In genomic region chr9:34646211-34647083, GRCh38 we compare ENCODE assay signal across 1 cellular context.
TF ChIP-seq lines count a peak whose summit lies in the region.

TSS of gene GALT (plus strand) at chr9:34646675. CDS start at chr9:34646705, 30 bp downstream.

TF ChIP-seq in GM12878, 131 proteins besides CTCF, POLR2A, EP300 and RAD21 (continued from another document and continues in another):
- no peak for TF ChIP-seq BCLAF1 (IDR thresholded peaks at IDR 0.05)
- no peak for TF ChIP-seq TCF7 (IDR thresholded peaks at IDR 0.05; ENCODE audit: borderline replicate concordance)
- TF ChIP-seq NR2F1 (conservative IDR thresholded peaks at IDR 0.05), result no peak; the same call in 1 of the 2 replicates
- TF ChIP-seq SP1 (IDR thresholded peaks at IDR 0.05; ENCODE audit: low read depth, low read length), result peak; percentile 61
- TF ChIP-seq POLR2AphosphoS2 (IDR thresholded peaks at IDR 0.05; ENCODE audit: low read depth, low read length), result no peak; the same call in 1 of the 2 replicates
- no peak for TF ChIP-seq SMAD1 (IDR thresholded peaks at IDR 0.05; ENCODE audit: low read depth, partially characterized antibody)
- TF ChIP-seq HDAC6 (IDR thresholded peaks at IDR 0.05; ENCODE audit: unreplicated experiment), result no peak
- no peak for TF ChIP-seq PAX5 (IDR thresholded peaks at IDR 0.05; ENCODE audit: borderline replicate concordance, low read depth, low read length)
- TF ChIP-seq NFYA (IDR thresholded peaks at IDR 0.05; ENCODE audit: borderline replicate concordance, low read depth, low read length), result no peak; the same call in 1 of the 2 replicates
- TF ChIP-seq, protein P1, sequence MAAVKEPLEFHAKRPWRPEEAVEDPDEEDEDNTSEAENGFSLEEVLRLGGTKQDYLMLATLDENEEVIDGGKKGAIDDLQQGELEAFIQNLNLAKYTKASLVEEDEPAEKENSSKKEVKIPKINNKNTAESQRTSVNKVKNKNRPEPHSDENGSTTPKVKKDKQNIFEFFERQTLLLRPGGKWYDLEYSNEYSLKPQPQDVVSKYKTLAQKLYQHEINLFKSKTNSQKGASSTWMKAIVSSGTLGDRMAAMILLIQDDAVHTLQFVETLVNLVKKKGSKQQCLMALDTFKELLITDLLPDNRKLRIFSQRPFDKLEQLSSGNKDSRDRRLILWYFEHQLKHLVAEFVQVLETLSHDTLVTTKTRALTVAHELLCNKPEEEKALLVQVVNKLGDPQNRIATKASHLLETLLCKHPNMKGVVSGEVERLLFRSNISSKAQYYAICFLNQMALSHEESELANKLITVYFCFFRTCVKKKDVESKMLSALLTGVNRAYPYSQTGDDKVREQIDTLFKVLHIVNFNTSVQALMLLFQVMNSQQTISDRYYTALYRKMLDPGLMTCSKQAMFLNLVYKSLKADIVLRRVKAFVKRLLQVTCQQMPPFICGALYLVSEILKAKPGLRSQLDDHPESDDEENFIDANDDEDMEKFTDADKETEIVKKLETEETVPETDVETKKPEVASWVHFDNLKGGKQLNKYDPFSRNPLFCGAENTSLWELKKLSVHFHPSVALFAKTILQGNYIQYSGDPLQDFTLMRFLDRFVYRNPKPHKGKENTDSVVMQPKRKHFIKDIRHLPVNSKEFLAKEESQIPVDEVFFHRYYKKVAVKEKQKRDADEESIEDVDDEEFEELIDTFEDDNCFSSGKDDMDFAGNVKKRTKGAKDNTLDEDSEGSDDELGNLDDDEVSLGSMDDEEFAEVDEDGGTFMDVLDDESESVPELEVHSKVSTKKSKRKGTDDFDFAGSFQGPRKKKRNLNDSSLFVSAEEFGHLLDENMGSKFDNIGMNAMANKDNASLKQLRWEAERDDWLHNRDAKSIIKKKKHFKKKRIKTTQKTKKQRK (IDR thresholded peaks at IDR 0.05; ENCODE audit: low read depth, low read length), result no peak
- no peak for TF ChIP-seq RBBP5 (conservative IDR thresholded peaks at IDR 0.05)
- TF ChIP-seq, protein P2, sequence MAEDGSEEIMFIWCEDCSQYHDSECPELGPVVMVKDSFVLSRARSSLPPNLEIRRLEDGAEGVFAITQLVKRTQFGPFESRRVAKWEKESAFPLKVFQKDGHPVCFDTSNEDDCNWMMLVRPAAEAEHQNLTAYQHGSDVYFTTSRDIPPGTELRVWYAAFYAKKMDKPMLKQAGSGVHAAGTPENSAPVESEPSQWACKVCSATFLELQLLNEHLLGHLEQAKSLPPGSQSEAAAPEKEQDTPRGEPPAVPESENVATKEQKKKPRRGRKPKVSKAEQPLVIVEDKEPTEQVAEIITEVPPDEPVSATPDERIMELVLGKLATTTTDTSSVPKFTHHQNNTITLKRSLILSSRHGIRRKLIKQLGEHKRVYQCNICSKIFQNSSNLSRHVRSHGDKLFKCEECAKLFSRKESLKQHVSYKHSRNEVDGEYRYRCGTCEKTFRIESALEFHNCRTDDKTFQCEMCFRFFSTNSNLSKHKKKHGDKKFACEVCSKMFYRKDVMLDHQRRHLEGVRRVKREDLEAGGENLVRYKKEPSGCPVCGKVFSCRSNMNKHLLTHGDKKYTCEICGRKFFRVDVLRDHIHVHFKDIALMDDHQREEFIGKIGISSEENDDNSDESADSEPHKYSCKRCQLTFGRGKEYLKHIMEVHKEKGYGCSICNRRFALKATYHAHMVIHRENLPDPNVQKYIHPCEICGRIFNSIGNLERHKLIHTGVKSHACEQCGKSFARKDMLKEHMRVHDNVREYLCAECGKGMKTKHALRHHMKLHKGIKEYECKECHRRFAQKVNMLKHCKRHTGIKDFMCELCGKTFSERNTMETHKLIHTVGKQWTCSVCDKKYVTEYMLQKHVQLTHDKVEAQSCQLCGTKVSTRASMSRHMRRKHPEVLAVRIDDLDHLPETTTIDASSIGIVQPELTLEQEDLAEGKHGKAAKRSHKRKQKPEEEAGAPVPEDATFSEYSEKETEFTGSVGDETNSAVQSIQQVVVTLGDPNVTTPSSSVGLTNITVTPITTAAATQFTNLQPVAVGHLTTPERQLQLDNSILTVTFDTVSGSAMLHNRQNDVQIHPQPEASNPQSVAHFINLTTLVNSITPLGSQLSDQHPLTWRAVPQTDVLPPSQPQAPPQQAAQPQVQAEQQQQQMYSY (CRISPR knock-in tag; IDR thresholded peaks at IDR 0.05), result no peak
- TF ChIP-seq IRF3 (IDR thresholded peaks at IDR 0.05), result peak; percentile 75; the same call in 1 of the 2 replicates
- TF ChIP-seq LARP7 (IDR thresholded peaks at IDR 0.05), result 0 out of 2 replicates have a peak, but pooled peaks have one; percentile 48
- no peak for TF ChIP-seq ZNF384 (IDR thresholded peaks at IDR 0.05; ENCODE audit: borderline replicate concordance, low read depth, low read length)
- TF ChIP-seq ZNF687 (IDR thresholded peaks at IDR 0.05), result 0 out of 2 replicates have a peak, but pooled peaks have one; percentile 24
- no peak for TF ChIP-seq NR2C2 (IDR thresholded peaks at IDR 0.05; ENCODE audit: borderline replicate concordance, control insufficient read depth, insufficient read length, low read depth)
- TF ChIP-seq REST (IDR thresholded peaks at IDR 0.05; ENCODE audit: low read depth, low read length), result no peak
- peak; percentile 82; the same call in 1 of the 2 replicates for TF ChIP-seq GATAD2B (conservative IDR thresholded peaks at IDR 0.05; ENCODE audit: low read depth)
- TF ChIP-seq STAT3 (IDR thresholded peaks at IDR 0.05; ENCODE audit: low read depth, low read length), result no peak
- peak; percentile 81 for TF ChIP-seq TAF1 (IDR thresholded peaks at IDR 0.05; ENCODE audit: borderline replicate concordance, low read depth, low read length)
- no peak for TF ChIP-seq ZNF274 (IDR thresholded peaks at IDR 0.05; ENCODE audit: insufficient read depth, insufficient read length)
- TF ChIP-seq MTA3 (IDR thresholded peaks at IDR 0.05; ENCODE audit: borderline replicate concordance, low read length), result no peak
- TF ChIP-seq SUZ12 (IDR thresholded peaks at IDR 0.05; ENCODE audit: unreplicated experiment), result no peak
- peak; percentile 30 for TF ChIP-seq NKRF (conservative IDR thresholded peaks at IDR 0.05)
- TF ChIP-seq KLF5 (IDR thresholded peaks at IDR 0.05; ENCODE audit: partially characterized antibody), result peak; percentile 81
- peak; percentile 99 for TF ChIP-seq MAX (IDR thresholded peaks at IDR 0.05; ENCODE audit: low read depth, low read length)
- peak; percentile 81 for TF ChIP-seq RB1 (IDR thresholded peaks at IDR 0.05; ENCODE audit: borderline replicate concordance)
- no peak for TF ChIP-seq PAX8 (IDR thresholded peaks at IDR 0.05)
- no peak for TF ChIP-seq SMC3 (IDR thresholded peaks at IDR 0.05; ENCODE audit: borderline replicate concordance, low read length)
- TF ChIP-seq RAD51 (IDR thresholded peaks at IDR 0.05), result peak; percentile 96
- peak; percentile 51 to 70; a peak in 3 of 4 replicates for TF ChIP-seq IKZF2 (IDR thresholded peaks at IDR 0.05)
